7 cellular contexts compared by ENCODE assay signal in the genomic region with DNA sequence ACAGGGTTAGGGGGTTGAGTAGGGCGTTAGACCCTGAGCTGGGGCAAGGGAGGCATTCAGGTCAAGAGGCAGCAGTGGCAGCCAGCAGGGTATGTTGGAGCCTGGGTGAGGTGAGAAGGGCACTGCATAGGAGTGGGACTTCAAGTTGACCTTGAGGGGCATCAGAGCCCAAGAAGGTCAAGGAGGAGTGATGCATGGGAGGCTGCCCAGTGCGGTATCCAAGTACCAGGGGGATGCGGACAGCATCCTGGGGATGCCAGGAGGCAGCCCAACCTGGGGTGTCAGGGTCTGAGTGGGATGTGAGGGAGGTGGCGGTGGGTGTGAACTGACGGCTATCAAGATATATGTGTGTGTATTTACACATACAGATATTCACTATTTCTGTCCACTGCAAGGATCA. TPM values are rescaled to one million over a fixed set of nuclear protein-coding genes. Genes with fewer than 3 reads are reported as not detected.
"Had no signal": no experiment of that assay in that cellular context is flagged by ENCODE, and none has a peak within 500 bp of the region (broad histone marks: within the 10 kb centered on the region; RNA-seq: fewer than 3 reads in every experiment).

No MANE protein-coding gene starts in this region.

- H2AFZ ChIP-seq: GM23248 had no signal

- H3K9ac ChIP-seq: GM23248 had no signal

- H3K27ac ChIP-seq: GM23248 had no signal

- H3K4me3 ChIP-seq: GM23248, K562 had no signal

- ATAC-seq: K562 had no signal

- DNase-seq: GOT3, H7, HCEC 1CT, IMR-90 had no signal

RNA-seq across cellular contexts. Expression of gene DCLK2, which starts 9.9 kb away (rescaled TPM):
- total RNA-seq: HT-29, K562 had no signal
- polyA plus RNA-seq: K562 had no signal
